16 cellular contexts compared by ENCODE assay signal in the genomic region with DNA sequence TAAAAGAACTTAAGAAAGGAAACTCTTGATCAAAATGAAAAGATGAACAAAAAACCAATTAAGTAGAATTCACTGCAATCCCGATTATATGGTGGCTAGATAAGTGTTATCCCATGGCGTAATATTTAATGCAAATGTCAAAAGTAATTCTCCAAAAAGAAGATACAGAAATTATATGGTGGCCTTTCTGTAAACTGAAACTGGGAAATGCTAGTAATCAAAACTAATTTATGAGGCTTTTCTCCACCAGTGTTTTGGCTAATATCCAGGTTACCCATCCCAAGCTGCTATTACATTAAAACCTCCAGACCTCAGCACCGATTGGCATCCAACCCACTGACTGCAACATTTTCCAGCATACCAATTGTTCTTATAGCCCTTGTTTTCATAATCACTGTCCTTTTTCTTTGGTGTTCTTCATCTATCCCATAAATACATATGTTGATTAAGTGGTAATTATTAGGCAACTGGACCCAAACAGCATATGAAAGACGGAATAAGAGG.
DNase-seq lines count a peak whose midpoint lies in the region; ATAC-seq, FAIRE-seq and TF ChIP-seq lines count a peak whose summit lies in the region.
"Had no signal": no experiment of that assay in that cellular context is flagged by ENCODE, and none has a peak within 500 bp of the region (broad histone marks: within the 10 kb centered on the region; RNA-seq: fewer than 3 reads in every experiment).

No MANE protein-coding gene starts in this region.

- no peak for ATAC-seq in A549
- no peak for ATAC-seq in GM23338
- no peak for ATAC-seq in HG03108 (IDR thresholded peaks at IDR 0.05; ENCODE audit: unreplicated experiment)

- H3K27ac ChIP-seq in A549 = peak overlapping the region in 1 of 2 experiments; percentile 59; a peak in 3 of 6 replicates
- no peak overlapping the region for H3K27ac ChIP-seq in GM23338 (ENCODE audit: low read depth)
- peak overlapping the region; percentile 33 for H3K27ac ChIP-seq in SJSA1

- POLR2A ChIA-PET in A549 (lab: Yijun Ruan, JAX) = no interaction called here

- DNase-seq in A549 (ENCODE audit: low read depth in 1 of 2, low spot score in 1 of 2) (no peak), GM23338 (ENCODE audit: low spot score) (no peak), SJSA1 (ENCODE audit: low read depth in 1 of 2, low spot score in 2 of 2) (no peak), fibroblast of villous mesenchyme (ENCODE audit: low read depth) (peak; percentile 42), cerebellar cortex (ENCODE audit: low spot score) (no peak)
- DNase-seq in stimulated activated naive CD4-positive, alpha-beta T cell treated with Interleukin-2 at 50 U/mL for 16 hours (lab: John Stamatoyannopoulos, UW) = no peak
- DNase-seq: CD4-positive, alpha-beta memory T cell; Karpas-422; NCI-H1417 treated with DMSO at 0.1 percent for 48 hours; NCI-H2081; NCI-H345; NCI-H526 treated with DMSO at 0.1 percent for 48 hours; SHP77 treated with DMSO at 0.1 percent for 48 hours; SW 1271 had no signal

- no peaks in the 10 kb centered on the region for H3F3A ChIP-seq in GM23338 (replicated peaks; ENCODE audit: low read depth)

- no peak for TF ChIP-seq RAD21 in A549 (conservative IDR thresholded peaks at IDR 0.05 in 1 of 2, IDR thresholded peaks at IDR 0.05 in 1 of 2)

- peak overlapping the region; percentile 36; the same call in 2 of the 3 replicates for H3K4me2 ChIP-seq in A549
- 0 out of 2 replicates have a peak overlapping the region, but pooled peaks have one; percentile 13 for H3K4me2 ChIP-seq in GM23338

- H3K27me3 ChIP-seq in GM23338 (ENCODE audit: insufficient read depth) (no peaks in the 10 kb centered on the region), SJSA1 (replicated peaks) (no peaks in the 10 kb centered on the region)

- H3K36me3 Mint-ChIP-seq in GM23338 (ENCODE audit: low read depth) = no peaks in the 10 kb centered on the region
- H3K36me3 Mint-ChIP-seq: CD4-positive, alpha-beta memory T cell had no signal

- no peak for FAIRE-seq in A549 (lab: Jason Lieb, UNC)

- H3K79me2 ChIP-seq in GM23338 (replicated peaks; ENCODE audit: insufficient read depth) = no peaks in the 10 kb centered on the region

- CTCF ChIA-PET in A549 (lab: Yijun Ruan, JAX) = no interaction called here

- H3K9me3 Mint-ChIP-seq in GM23338 = no peaks in the 10 kb centered on the region

- H3K27ac Mint-ChIP-seq in GM23338 = no peak overlapping the region

- H4K20me1 ChIP-seq in GM23338 (replicated peaks; ENCODE audit: insufficient read depth) = no peaks in the 10 kb centered on the region

- H3K9me3 ChIP-seq in A549 (no peaks in the 10 kb centered on the region), SJSA1 (replicated peaks) (no peaks in the 10 kb centered on the region; the same call in 1 of the 2 replicates)
- H3K9me3 ChIP-seq: HAP-1 had no signal

- H3K36me3 ChIP-seq in GM23338 (ENCODE audit: insufficient read depth) (no peaks in the 10 kb centered on the region), SJSA1 (no peaks in the 10 kb centered on the region; the same call in 1 of the 2 replicates)
- H3K36me3 ChIP-seq: HAP-1 had no signal

- H3K9me2 ChIP-seq in GM23338 (ENCODE audit: insufficient read depth) = no peaks in the 10 kb centered on the region

- H3K4me3 ChIP-seq in A549 (no peak overlapping the region), GM23338 (no peak overlapping the region), SJSA1 (no peak overlapping the region), fibroblast of villous mesenchyme (ENCODE audit: low read depth, low read length) (no peak overlapping the region)
- H3K4me3 ChIP-seq: HAP-1 had no signal

- no peak for TF ChIP-seq POLR2A in A549 (IDR thresholded peaks at IDR 0.05; ENCODE audit: low read length)

- no peak for TF ChIP-seq EP300 in A549 (IDR thresholded peaks at IDR 0.05)

- TF ChIP-seq CTCF in A549 (IDR thresholded peaks at IDR 0.05) (no peak), GM23338 (conservative IDR thresholded peaks at IDR 0.05; ENCODE audit: low read depth in 2 of 2) (no peak), fibroblast of villous mesenchyme (IDR thresholded peaks at IDR 0.05; ENCODE audit: insufficient read depth, low read depth, low read length) (no peak)

- H3K27me3 Mint-ChIP-seq in GM23338 (ENCODE audit: insufficient read depth, low read depth, poor library complexity) = peaks cover 3% of the 10 kb centered on the region

- H3K4me1 Mint-ChIP-seq in GM23338 = peaks cover 5% of the 10 kb centered on the region; the same call in 2 of the 3 replicates
- H3K4me1 Mint-ChIP-seq: CD4-positive, alpha-beta memory T cell had no signal

- no peak overlapping the region for H3K4me3 Mint-ChIP-seq in GM23338
- H3K4me3 Mint-ChIP-seq: CD4-positive, alpha-beta memory T cell had no signal

- H3K4me1 ChIP-seq in A549 (peaks cover 18% of the 10 kb centered on the region), GM23338 (ENCODE audit: insufficient read depth) (peaks cover 11% of the 10 kb centered on the region; the same call in 1 of the 2 replicates), SJSA1 (replicated peaks) (peaks cover 17% of the 10 kb centered on the region)

- peak overlapping the region; percentile 10; the same call in 1 of the 2 replicates for H2AFZ ChIP-seq in GM23338

- WGBS in A549 (ENCODE audit: missing lambda C conversion rate) = 82% methylated on average over 4 of the region's 4 CpGs

TF ChIP-seq in A549, 52 proteins besides CTCF, POLR2A, EP300 and RAD21 (continues in another document):
- TF ChIP-seq SMC3 (IDR thresholded peaks at IDR 0.05) (no peak), FOSL2 (IDR thresholded peaks at IDR 0.05) (no peak), FOSL2 (CRISPR knock-in tag; IDR thresholded peaks at IDR 0.05) (no peak), PHF8 (IDR thresholded peaks at IDR 0.05; ENCODE audit: borderline replicate concordance, low read depth) (no peak), TFCP2L1 (CRISPR knock-in tag; IDR thresholded peaks at IDR 0.05) (no peak), HEYL (CRISPR knock-in tag; IDR thresholded peaks at IDR 0.05) (no peak), HOXB13 (CRISPR knock-in tag; IDR thresholded peaks at IDR 0.05; ENCODE audit: low read depth) (no peak), GATA3 (IDR thresholded peaks at IDR 0.05; ENCODE audit: borderline replicate concordance) (no peak)
- TF ChIP-seq, protein P1, sequence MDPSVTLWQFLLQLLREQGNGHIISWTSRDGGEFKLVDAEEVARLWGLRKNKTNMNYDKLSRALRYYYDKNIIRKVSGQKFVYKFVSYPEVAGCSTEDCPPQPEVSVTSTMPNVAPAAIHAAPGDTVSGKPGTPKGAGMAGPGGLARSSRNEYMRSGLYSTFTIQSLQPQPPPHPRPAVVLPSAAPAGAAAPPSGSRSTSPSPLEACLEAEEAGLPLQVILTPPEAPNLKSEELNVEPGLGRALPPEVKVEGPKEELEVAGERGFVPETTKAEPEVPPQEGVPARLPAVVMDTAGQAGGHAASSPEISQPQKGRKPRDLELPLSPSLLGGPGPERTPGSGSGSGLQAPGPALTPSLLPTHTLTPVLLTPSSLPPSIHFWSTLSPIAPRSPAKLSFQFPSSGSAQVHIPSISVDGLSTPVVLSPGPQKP (IDR thresholded peaks at IDR 0.05; ENCODE audit: low read depth, low read length) = no peak
- TF ChIP-seq, protein P2, sequence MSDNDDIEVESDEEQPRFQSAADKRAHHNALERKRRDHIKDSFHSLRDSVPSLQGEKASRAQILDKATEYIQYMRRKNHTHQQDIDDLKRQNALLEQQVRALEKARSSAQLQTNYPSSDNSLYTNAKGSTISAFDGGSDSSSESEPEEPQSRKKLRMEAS (IDR thresholded peaks at IDR 0.05) = no peak

TF ChIP-seq in GM23338, 12 proteins besides CTCF, POLR2A, EP300 and RAD21 (continues in another document):
- no peak for TF ChIP-seq EZH2phosphoT487 (IDR thresholded peaks at IDR 0.05; ENCODE audit: unreplicated experiment)
- TF ChIP-seq CREB1 (CRISPR knock-in tag; IDR thresholded peaks at IDR 0.05; ENCODE audit: low read depth) = no peak
